ENCODE assay signal across 8 cellular contexts in genomic region chr19:6460099-6460884, GRCh38. TPM values are rescaled to one million over a fixed set of nuclear protein-coding genes. Genes with fewer than 3 reads are reported as not detected.
DNase-seq lines count a peak whose midpoint lies in the region; ATAC-seq, FAIRE-seq and TF ChIP-seq lines count a peak whose summit lies in the region.

No MANE protein-coding gene starts in this region.

- peak; percentile 85 for ATAC-seq in activated CD8-positive, alpha-beta memory T cell treated with anti-CD3 and anti-CD28 coated beads, Interleukin-2, amount 10 ng/mL, durations not matched to agents 7 days and 5 days

- H3K27ac ChIP-seq in mesodermal cell (ENCODE audit: low read depth, low read length, severe bottlenecking): peak overlapping the region; percentile 41

- H3K4me3 Mint-ChIP-seq in activated CD8-positive, alpha-beta memory T cell treated with anti-CD3 and anti-CD28 coated beads, Interleukin-2, amount 10 ng/mL, durations not matched to agents 7 days and 5 days: peak overlapping the region; percentile 85

- peak; percentile 90 for FAIRE-seq in endometrium (lab: Jason Lieb, UNC)

- H3K4me1 ChIP-seq in mesodermal cell (ENCODE audit: control insufficient read depth, insufficient read depth, low read length, poor library complexity, severe bottlenecking): peaks cover 8% of the 10 kb centered on the region

- WGBS in mesodermal cell (ENCODE audit: insufficient coverage in 2 of 2), 2 experiments: 0% methylated on average over 21 to 49 of the region's 57 CpGs

- CTCF ChIA-PET in activated CD8-positive, alpha-beta memory T cell treated with anti-CD3 and anti-CD28 coated beads, Interleukin-2, amount 10 ng/mL, durations not matched to agents 7 days and 5 days (lab: Charles Lee): interaction anchor here (0.7 to 1.8 kb wide), 4 partner anchors 22 to 318 kb away, joined by 3 to 7 read pairs (median 4); partner anchors contain the start of gene DENND1C

- H3K27me3 Mint-ChIP-seq in activated CD8-positive, alpha-beta memory T cell treated with anti-CD3 and anti-CD28 coated beads, Interleukin-2, amount 10 ng/mL, durations not matched to agents 7 days and 5 days: no peaks in the 10 kb centered on the region

- peak; percentile 24 for TF ChIP-seq CTCF in GM20000 (IDR thresholded peaks at IDR 0.05; ENCODE audit: extremely low read depth, missing control alignments)

- peaks cover 11% of the 10 kb centered on the region for H3K36me3 Mint-ChIP-seq in activated CD8-positive, alpha-beta memory T cell treated with anti-CD3 and anti-CD28 coated beads, Interleukin-2, amount 10 ng/mL, durations not matched to agents 7 days and 5 days

- H3K36me3 ChIP-seq in mesodermal cell (ENCODE audit: control insufficient read depth, insufficient read depth, low read length): peaks cover 14% of the 10 kb centered on the region

- peak overlapping the region; percentile 79 for H3K27ac Mint-ChIP-seq in activated CD8-positive, alpha-beta memory T cell treated with anti-CD3 and anti-CD28 coated beads, Interleukin-2, amount 10 ng/mL, durations not matched to agents 7 days and 5 days

- H3K4me1 Mint-ChIP-seq in activated CD8-positive, alpha-beta memory T cell treated with anti-CD3 and anti-CD28 coated beads, Interleukin-2, amount 10 ng/mL, durations not matched to agents 7 days and 5 days: peaks cover 19% of the 10 kb centered on the region

- peak; percentile 98 for DNase-seq in COR-L47 (lab: John Stamatoyannopoulos, UW)
- peak; percentile 98 for DNase-seq in GM20000 (ENCODE audit: low spot score)
- peak; percentile 94 for DNase-seq in HT1080 (ENCODE audit: low read depth)
- DNase-seq in NOMO-1 (lab: John Stamatoyannopoulos, UW; ENCODE audit: unreplicated experiment in 2 of 2): peak; percentile 98 to 99
- DNase-seq in activated CD8-positive, alpha-beta memory T cell treated with anti-CD3 and anti-CD28 coated beads, Interleukin-2, amount 10 ng/mL, durations not matched to agents 7 days and 5 days: peak; percentile 98
- DNase-seq in stimulated activated CD8-positive, alpha-beta memory T cell treated with anti-CD3 and anti-CD28 coated beads, Interleukin-15, amount 100 ng/mL, for 4 hours (ENCODE audit: low read depth in 2 of 2): peak; percentile 89 to 93

- H3K9me3 Mint-ChIP-seq in activated CD8-positive, alpha-beta memory T cell treated with anti-CD3 and anti-CD28 coated beads, Interleukin-2, amount 10 ng/mL, durations not matched to agents 7 days and 5 days (ENCODE audit: low read depth): no peaks in the 10 kb centered on the region

- peak overlapping the region; percentile 63 for H3K4me3 ChIP-seq in mesodermal cell (ENCODE audit: extremely low read depth, insufficient read depth, low read length, poor library complexity, severe bottlenecking)

- H3K9me3 ChIP-seq in mesodermal cell (ENCODE audit: control insufficient read depth, low read length): peaks cover 2% of the 10 kb centered on the region

RNA-seq across cellular contexts. Expression of gene SLC25A23, which starts 0.7 kb away (rescaled TPM):
- 34.8 and 39.5 TPM in 2 replicates for total RNA-seq in HT1080 (2014; rRNA removed; shearing (Covaris generic))
- polyA plus RNA-seq in HT1080 (2015; cell fraction: cytosol; rRNA removed): 28.1 and 29.7 TPM in 2 replicates
- 8.7 and 15.7 TPM in 2 replicates for polyA plus RNA-seq in HT1080 (2015; cell fraction: nucleus; rRNA removed)
- total RNA-seq in activated CD8-positive, alpha-beta memory T cell treated with anti-CD3 and anti-CD28 coated beads, Interleukin-2, amount 10 ng/mL, durations not matched to agents 7 days and 5 days: 10 to 100 TPM; 25.2 to 27.9 TPM
- polyA plus RNA-seq in mesodermal cell (2013, experiment 1 of 2): 36.6 TPM
- 32.3 TPM for polyA plus RNA-seq in mesodermal cell (2013, experiment 2 of 2)

RNA-seq across cellular contexts. Expression of gene CRB3, which starts 3.8 kb away (rescaled TPM):
- total RNA-seq in HT1080 (2014; rRNA removed; shearing (Covaris generic)): not detected in 2 replicates
- not detected in 2 replicates for polyA plus RNA-seq in HT1080 (2015; cell fraction: cytosol; rRNA removed)
- polyA plus RNA-seq in HT1080 (2015; cell fraction: nucleus; rRNA removed): not detected in 2 replicates
- total RNA-seq in activated CD8-positive, alpha-beta memory T cell treated with anti-CD3 and anti-CD28 coated beads, Interleukin-2, amount 10 ng/mL, durations not matched to agents 7 days and 5 days: under 1 TPM; 0.45 to 0.55 TPM
- polyA plus RNA-seq in mesodermal cell (2013, experiment 1 of 2): not detected
- 0.30 TPM for polyA plus RNA-seq in mesodermal cell (2013, experiment 2 of 2)

RNA-seq across cellular contexts. Expression of gene DENND1C, which starts 21.3 kb away (rescaled TPM):
- total RNA-seq in HT1080 (2014; rRNA removed; shearing (Covaris generic)): 0.06 TPM in 1 of 2 replicates, not detected in the other
- 0.11 and 0.70 TPM in 2 replicates for polyA plus RNA-seq in HT1080 (2015; cell fraction: cytosol; rRNA removed)
- 0.57 and 1.1 TPM in 2 replicates for polyA plus RNA-seq in HT1080 (2015; cell fraction: nucleus; rRNA removed)
- total RNA-seq in activated CD8-positive, alpha-beta memory T cell treated with anti-CD3 and anti-CD28 coated beads, Interleukin-2, amount 10 ng/mL, durations not matched to agents 7 days and 5 days: 100 to 1,000 TPM; 100 to 113 TPM
- polyA plus RNA-seq in mesodermal cell (2013, experiment 1 of 2): 0.52 TPM
- 0.10 TPM for polyA plus RNA-seq in mesodermal cell (2013, experiment 2 of 2)

RNA-seq across cellular contexts. Expression of gene SLC25A41, which starts 26.7 kb away (rescaled TPM):
- total RNA-seq in HT1080 (2014; rRNA removed; shearing (Covaris generic)): 0.18 TPM in 1 of 2 replicates, not detected in the other
- polyA plus RNA-seq in HT1080 (2015; cell fraction: cytosol; rRNA removed): 0.20 TPM in 1 of 2 replicates, not detected in the other
- not detected in 2 replicates for polyA plus RNA-seq in HT1080 (2015; cell fraction: nucleus; rRNA removed)
- under 1 TPM; 0.44 to 0.52 TPM for total RNA-seq in activated CD8-positive, alpha-beta memory T cell treated with anti-CD3 and anti-CD28 coated beads, Interleukin-2, amount 10 ng/mL, durations not matched to agents 7 days and 5 days
- 0.33 TPM for polyA plus RNA-seq in mesodermal cell (2013, experiment 1 of 2)
- 0.25 TPM for polyA plus RNA-seq in mesodermal cell (2013, experiment 2 of 2)

RNA-seq across cellular contexts. Expression of gene KHSRP, which starts 35.7 kb away (rescaled TPM):
- 207 and 270 TPM in 2 replicates for total RNA-seq in HT1080 (2014; rRNA removed; shearing (Covaris generic))
- 276 and 335 TPM in 2 replicates for polyA plus RNA-seq in HT1080 (2015; cell fraction: cytosol; rRNA removed)
- 300 and 313 TPM in 2 replicates for polyA plus RNA-seq in HT1080 (2015; cell fraction: nucleus; rRNA removed)
- 100 to 1,000 TPM; 341 to 364 TPM for total RNA-seq in activated CD8-positive, alpha-beta memory T cell treated with anti-CD3 and anti-CD28 coated beads, Interleukin-2, amount 10 ng/mL, durations not matched to agents 7 days and 5 days
- 307 TPM for polyA plus RNA-seq in mesodermal cell (2013, experiment 1 of 2)
- 282 TPM for polyA plus RNA-seq in mesodermal cell (2013, experiment 2 of 2)

Comparison
In these comparisons a context has a peak if more than half of its experiments do, and no peak if none do; other contexts are left out.
1. Peak in every context shown above with its lines: DNase-seq, ATAC-seq, H3K4me3 ChIP-seq and H3K27ac ChIP-seq.
2. RNA of gene DENND1C, which starts 21.3 kb away (total RNA-seq): 100 to 113 TPM in activated CD8-positive, alpha-beta memory T cell treated with anti-CD3 and anti-CD28 coated beads, Interleukin-2, amount 10 ng/mL, durations not matched to agents 7 days and 5 days; 0.06 TPM in HT1080; every median in the first group is over 10 times any median in the second.